Comparison of ENCODE assay signal across 11 cellular contexts in the genomic region with DNA sequence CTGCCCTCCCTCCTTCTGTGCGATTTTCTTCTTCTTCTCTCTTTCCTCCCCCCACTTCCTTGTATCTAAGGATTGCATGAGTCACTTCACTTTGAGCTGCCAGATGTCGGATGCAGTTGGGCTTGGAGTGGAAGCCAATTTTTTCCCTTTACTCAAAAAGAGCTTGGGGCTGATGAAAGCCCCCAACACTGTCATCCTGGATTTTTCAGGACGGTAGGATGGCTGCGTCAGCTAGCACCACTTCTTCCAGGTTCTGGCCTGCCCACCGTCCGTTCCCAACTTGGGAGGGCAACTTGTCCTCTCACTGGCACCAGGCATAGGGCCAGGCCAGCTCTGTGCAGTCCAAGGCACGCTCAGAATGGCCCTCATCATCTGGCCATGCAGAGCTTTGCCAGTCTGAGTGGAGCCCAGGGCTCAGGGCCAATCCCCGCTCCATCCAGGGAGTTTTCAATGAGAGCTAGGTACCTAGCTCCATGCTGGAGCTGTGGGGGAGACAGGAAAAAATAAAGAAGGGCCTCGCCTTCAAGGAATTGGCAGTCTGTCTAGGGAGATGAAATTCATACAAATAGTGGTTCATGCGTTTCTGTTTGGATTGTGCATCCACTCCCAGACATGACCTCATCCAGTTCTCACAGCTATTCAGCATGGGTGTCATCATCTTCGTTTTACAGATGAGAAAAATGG. TPM values are rescaled to one million over a fixed set of nuclear protein-coding genes. Genes with fewer than 3 reads are reported as not detected.
DNase-seq lines count a peak whose midpoint lies in the region; ATAC-seq and TF ChIP-seq lines count a peak whose summit lies in the region.
"Had no signal": no experiment of that assay in that cellular context is flagged by ENCODE, and none has a peak within 500 bp of the region (broad histone marks: within the 10 kb centered on the region; RNA-seq: fewer than 3 reads in every experiment).

No MANE protein-coding gene starts in this region.

- H3K4me3 ChIP-seq in SK-N-SH (ENCODE audit: low read depth in 2 of 2, low read length in 1 of 2), result peak overlapping the region in 1 of 2 experiments; percentile 13; a peak in 1 of 4 replicates

- H2AFZ ChIP-seq in SK-N-SH (ENCODE audit: low read depth), result peak overlapping the region; percentile 60; the same call in 1 of the 2 replicates

- H3K27ac Mint-ChIP-seq in effector memory CD8-positive, alpha-beta T cell, result no peak overlapping the region

- peaks cover 13% of the 10 kb centered on the region for H3F3A ChIP-seq in SK-N-SH (replicated peaks; ENCODE audit: insufficient read depth)

- POLR2A ChIA-PET in SK-N-SH (lab: Yijun Ruan, JAX), result no interaction called here

- TF ChIP-seq RAD21 in SK-N-SH (IDR thresholded peaks at IDR 0.05; ENCODE audit: low read length), result no peak

- H3K9me2 ChIP-seq in SK-N-SH, result no peaks in the 10 kb centered on the region

- no peaks in the 10 kb centered on the region for H3K36me3 Mint-ChIP-seq in effector memory CD8-positive, alpha-beta T cell (ENCODE audit: insufficient read depth)

- no peaks in the 10 kb centered on the region for H3K36me3 ChIP-seq in SK-N-SH (replicated peaks in 1 of 2; ENCODE audit: control insufficient read depth in 1 of 2, insufficient read depth in 2 of 2, low read length in 1 of 2)
- H3K36me3 ChIP-seq: neutrophil had no signal

- peak overlapping the region; percentile 67; the same call in 1 of the 2 replicates for H3K4me2 ChIP-seq in SK-N-SH

- H3K79me2 ChIP-seq in SK-N-SH (ENCODE audit: insufficient read depth), result no peaks in the 10 kb centered on the region

- peak overlapping the region; percentile 53 to 89; a peak in 3 of 4 replicates for H3K27ac ChIP-seq in SK-N-SH (ENCODE audit: low read depth in 2 of 2, low read length in 1 of 2)
- H3K27ac ChIP-seq: neutrophil had no signal

- peaks cover 28 to 42% of the 10 kb centered on the region in 2 experiments; a peak in 3 of 4 replicates for H3K4me1 ChIP-seq in SK-N-SH (ENCODE audit: control insufficient read depth in 1 of 2, insufficient read depth in 2 of 2, low read depth in 1 of 2, low read length in 1 of 2)

- 21% methylated on average over 11 of the region's 11 CpGs for WGBS in SK-N-SH (ENCODE audit: low lambda C conversion rate)

- no peak for TF ChIP-seq CTCF in SK-N-SH (IDR thresholded peaks at IDR 0.05)

- no peaks in the 10 kb centered on the region for H3K9me3 Mint-ChIP-seq in effector memory CD8-positive, alpha-beta T cell

- no peaks in the 10 kb centered on the region for H3K27me3 ChIP-seq in SK-N-SH (ENCODE audit: insufficient read depth)
- H3K27me3 ChIP-seq: neutrophil had no signal

- no peak overlapping the region for H3K4me3 Mint-ChIP-seq in effector memory CD8-positive, alpha-beta T cell

- in situ Hi-C loops in G401 (cut with HindIII; ENCODE audit: low sequenced_read_pairs), result no loop called here

- ATAC-seq in HG03139 (IDR thresholded peaks at IDR 0.05; ENCODE audit: unreplicated experiment) (no peak), HG03159 (IDR thresholded peaks at IDR 0.05; ENCODE audit: unreplicated experiment) (no peak), GM18498 (IDR thresholded peaks at IDR 0.05; ENCODE audit: unreplicated experiment) (no peak)
- no peak for ATAC-seq in effector memory CD8-positive, alpha-beta T cell (replicated peaks)

- no peaks in the 10 kb centered on the region for H3K9me3 ChIP-seq in SK-N-SH
- H3K9me3 ChIP-seq: neutrophil had no signal

- H3K9ac ChIP-seq in SK-N-SH, result peak overlapping the region; percentile 50; the same call in 1 of the 2 replicates

- CTCF ChIA-PET in SK-N-SH (lab: Yijun Ruan, JAX), result interaction anchor here (0.8 to 1.5 kb wide), 3 partner anchors 47 to 96 kb away, joined by 3 to 4 read pairs (median 3); a partner anchor contains a TSS

- no peaks in the 10 kb centered on the region for H4K20me1 ChIP-seq in SK-N-SH (ENCODE audit: insufficient read depth)

- no peaks in the 10 kb centered on the region for H3K4me1 Mint-ChIP-seq in effector memory CD8-positive, alpha-beta T cell (ENCODE audit: low read depth in 2 of 2)

- DNase-seq in G401 (ENCODE audit: low spot score) (peak; percentile 82), SK-N-SH (no peak), globus pallidus (ENCODE audit: low spot score) (peak; percentile 77), renal cortical epithelial cell (ENCODE audit: low read depth) (peak; percentile 33)
- DNase-seq in effector memory CD8-positive, alpha-beta T cell, result no peak
- DNase-seq: activated effector memory CD4-positive, alpha-beta T cell treated with anti-CD3 and anti-CD28 coated beads, Interleukin-2, amount 50 U/mL, for 16 hours; NCI-H2029 treated with DMSO at 0.1 percent for 48 hours had no signal

- peak in 1 of 2 experiments; percentile 53; a peak in 1 of 4 replicates for TF ChIP-seq EP300 in SK-N-SH (IDR thresholded peaks at IDR 0.05; ENCODE audit: borderline replicate concordance in 1 of 2, low read depth in 1 of 2, low read length in 1 of 2)

- peaks cover 0 to 12% of the 10 kb centered on the region in 2 donors for H3K27me3 Mint-ChIP-seq in effector memory CD8-positive, alpha-beta T cell

TF ChIP-seq in SK-N-SH, 30 proteins besides CTCF, POLR2A, EP300 and RAD21 (continues in another document):
- TF ChIP-seq, protein P1, sequence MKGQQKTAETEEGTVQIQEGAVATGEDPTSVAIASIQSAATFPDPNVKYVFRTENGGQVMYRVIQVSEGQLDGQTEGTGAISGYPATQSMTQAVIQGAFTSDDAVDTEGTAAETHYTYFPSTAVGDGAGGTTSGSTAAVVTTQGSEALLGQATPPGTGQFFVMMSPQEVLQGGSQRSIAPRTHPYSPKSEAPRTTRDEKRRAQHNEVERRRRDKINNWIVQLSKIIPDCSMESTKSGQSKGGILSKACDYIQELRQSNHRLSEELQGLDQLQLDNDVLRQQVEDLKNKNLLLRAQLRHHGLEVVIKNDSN (IDR thresholded peaks at IDR 0.05; ENCODE audit: borderline replicate concordance, low read depth), result no peak
- peak; percentile 12; the same call in 1 of the 2 replicates for TF ChIP-seq TAF1 (IDR thresholded peaks at IDR 0.05; ENCODE audit: borderline replicate concordance, low read depth, low read length)
- no peak for TF ChIP-seq NRF1 (IDR thresholded peaks at IDR 0.05; ENCODE audit: low read depth, low read length)
- TF ChIP-seq, protein P2, sequence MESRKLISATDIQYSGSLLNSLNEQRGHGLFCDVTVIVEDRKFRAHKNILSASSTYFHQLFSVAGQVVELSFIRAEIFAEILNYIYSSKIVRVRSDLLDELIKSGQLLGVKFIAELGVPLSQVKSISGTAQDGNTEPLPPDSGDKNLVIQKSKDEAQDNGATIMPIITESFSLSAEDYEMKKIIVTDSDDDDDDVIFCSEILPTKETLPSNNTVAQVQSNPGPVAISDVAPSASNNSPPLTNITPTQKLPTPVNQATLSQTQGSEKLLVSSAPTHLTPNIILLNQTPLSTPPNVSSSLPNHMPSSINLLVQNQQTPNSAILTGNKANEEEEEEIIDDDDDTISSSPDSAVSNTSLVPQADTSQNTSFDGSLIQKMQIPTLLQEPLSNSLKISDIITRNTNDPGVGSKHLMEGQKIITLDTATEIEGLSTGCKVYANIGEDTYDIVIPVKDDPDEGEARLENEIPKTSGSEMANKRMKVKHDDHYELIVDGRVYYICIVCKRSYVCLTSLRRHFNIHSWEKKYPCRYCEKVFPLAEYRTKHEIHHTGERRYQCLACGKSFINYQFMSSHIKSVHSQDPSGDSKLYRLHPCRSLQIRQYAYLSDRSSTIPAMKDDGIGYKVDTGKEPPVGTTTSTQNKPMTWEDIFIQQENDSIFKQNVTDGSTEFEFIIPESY (IDR thresholded peaks at IDR 0.05; ENCODE audit: borderline replicate concordance, low read depth), result no peak
- TF ChIP-seq, protein P3, sequence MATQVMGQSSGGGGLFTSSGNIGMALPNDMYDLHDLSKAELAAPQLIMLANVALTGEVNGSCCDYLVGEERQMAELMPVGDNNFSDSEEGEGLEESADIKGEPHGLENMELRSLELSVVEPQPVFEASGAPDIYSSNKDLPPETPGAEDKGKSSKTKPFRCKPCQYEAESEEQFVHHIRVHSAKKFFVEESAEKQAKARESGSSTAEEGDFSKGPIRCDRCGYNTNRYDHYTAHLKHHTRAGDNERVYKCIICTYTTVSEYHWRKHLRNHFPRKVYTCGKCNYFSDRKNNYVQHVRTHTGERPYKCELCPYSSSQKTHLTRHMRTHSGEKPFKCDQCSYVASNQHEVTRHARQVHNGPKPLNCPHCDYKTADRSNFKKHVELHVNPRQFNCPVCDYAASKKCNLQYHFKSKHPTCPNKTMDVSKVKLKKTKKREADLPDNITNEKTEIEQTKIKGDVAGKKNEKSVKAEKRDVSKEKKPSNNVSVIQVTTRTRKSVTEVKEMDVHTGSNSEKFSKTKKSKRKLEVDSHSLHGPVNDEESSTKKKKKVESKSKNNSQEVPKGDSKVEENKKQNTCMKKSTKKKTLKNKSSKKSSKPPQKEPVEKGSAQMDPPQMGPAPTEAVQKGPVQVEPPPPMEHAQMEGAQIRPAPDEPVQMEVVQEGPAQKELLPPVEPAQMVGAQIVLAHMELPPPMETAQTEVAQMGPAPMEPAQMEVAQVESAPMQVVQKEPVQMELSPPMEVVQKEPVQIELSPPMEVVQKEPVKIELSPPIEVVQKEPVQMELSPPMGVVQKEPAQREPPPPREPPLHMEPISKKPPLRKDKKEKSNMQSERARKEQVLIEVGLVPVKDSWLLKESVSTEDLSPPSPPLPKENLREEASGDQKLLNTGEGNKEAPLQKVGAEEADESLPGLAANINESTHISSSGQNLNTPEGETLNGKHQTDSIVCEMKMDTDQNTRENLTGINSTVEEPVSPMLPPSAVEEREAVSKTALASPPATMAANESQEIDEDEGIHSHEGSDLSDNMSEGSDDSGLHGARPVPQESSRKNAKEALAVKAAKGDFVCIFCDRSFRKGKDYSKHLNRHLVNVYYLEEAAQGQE (IDR thresholded peaks at IDR 0.05; ENCODE audit: low read depth, low read length), result 0 out of 2 replicates have a peak, but pooled peaks have one; percentile 6
- no peak for TF ChIP-seq MEF2A (IDR thresholded peaks at IDR 0.05; ENCODE audit: borderline replicate concordance, low read depth)
- no peak for TF ChIP-seq MXI1 (IDR thresholded peaks at IDR 0.05; ENCODE audit: low read depth, low read length)
- TF ChIP-seq GABPA (IDR thresholded peaks at IDR 0.05; ENCODE audit: low read depth), result no peak
- TF ChIP-seq CHD2 (IDR thresholded peaks at IDR 0.05; ENCODE audit: low read length, partially characterized antibody), result no peak
- no peak; the same call in 1 of the 2 replicates for TF ChIP-seq RXRA (IDR thresholded peaks at IDR 0.05; ENCODE audit: borderline replicate concordance, low read depth)
- TF ChIP-seq POLR2AphosphoS5 (IDR thresholded peaks at IDR 0.05; ENCODE audit: low read depth, low read length), result no peak; the same call in 1 of the 2 replicates
- no peak for TF ChIP-seq SIN3A (IDR thresholded peaks at IDR 0.05; ENCODE audit: borderline replicate concordance, low read depth, low read length)
- no peak for TF ChIP-seq EZH2phosphoT487 (IDR thresholded peaks at IDR 0.05; ENCODE audit: borderline replicate concordance, low read depth)

RNA-seq across cellular contexts. Expression of a gene that starts 47.7 kb away (rescaled TPM):
- total RNA-seq in G401 (2014; rRNA removed; shearing (Covaris generic)), result 22.2 and 28.4 TPM in 2 replicates
- polyA plus RNA-seq in SK-N-SH (2012; rRNA removed), result 3.6 and 3.7 TPM in 2 replicates
- polyA plus RNA-seq in SK-N-SH (2012; cell fraction: cytosol; rRNA removed), result 1.6 and 2.2 TPM in 2 replicates
- 5.7 and 6.7 TPM in 2 replicates for polyA plus RNA-seq in SK-N-SH (2012; cell fraction: nucleus; rRNA removed)
- under 0.01 and 0.80 TPM in 2 replicates for total RNA-seq in renal cortical epithelial cell

Comparison
In these comparisons a context has a peak if more than half of its experiments do, and no peak if none do; other contexts are left out.
1. DNase-seq: peak in G401 (single experiment), globus pallidus (single experiment) and renal cortical epithelial cell (single experiment); none in SK-N-SH (single experiment) and effector memory CD8-positive, alpha-beta T cell (0 of 3).
2. RNA of a gene that starts 47.7 kb away (total RNA-seq): 22.2 to 28.4 TPM in G401; under 0.01 to 0.80 TPM in renal cortical epithelial cell; every median in the first group is over 10 times any median in the second.